ENCODE assay signal across 27 cellular contexts in genomic region chr5:137352095-137352494, GRCh38.
"Had no signal": no experiment of that assay in that cellular context is flagged by ENCODE, and none has a peak within 500 bp of the region (broad histone marks: within the 10 kb centered on the region; RNA-seq: fewer than 3 reads in every experiment).

No MANE protein-coding gene starts in this region.

- H3K36me3 Mint-ChIP-seq: mesothelial cell of epicardium, naive B cell had no signal

- H3K27ac Mint-ChIP-seq: effector memory CD8-positive, alpha-beta T cell; endodermal cell; mesothelial cell of epicardium had no signal

- ATAC-seq: effector memory CD8-positive, alpha-beta T cell; esophagus mucosa; gastrocnemius medialis; heart right ventricle; left cardiac atrium; left lung; left ventricle myocardium superior; lower lobe of right lung; mucosa of descending colon had no signal

- H3K4me1 Mint-ChIP-seq: mesothelial cell of epicardium, naive B cell had no signal

- FAIRE-seq: endometrium, islet of Langerhans, keratinocyte had no signal

- H3K4me3 Mint-ChIP-seq: effector memory CD8-positive, alpha-beta T cell; endodermal cell; mesothelial cell of epicardium; naive B cell had no signal

- H3K9me3 Mint-ChIP-seq: endodermal cell, mesothelial cell of epicardium had no signal

- H3K36me3 ChIP-seq: colonic mucosa, esophagus squamous epithelium, gastrocnemius medialis, heart right ventricle, left lung, lower lobe of right lung had no signal

- H3K4me3 ChIP-seq: colonic mucosa, esophagus squamous epithelium, gastrocnemius medialis, heart right ventricle, left lung, lower lobe of right lung, mucosa of descending colon had no signal

- H3K9me3 ChIP-seq: colonic mucosa, esophagus squamous epithelium, gastrocnemius medialis, heart right ventricle, left lung, lower lobe of right lung, mucosa of descending colon had no signal

- DNase-seq: colonic mucosa; cortex of kidney; dermis blood vessel endothelial cell; effector CD8-positive, alpha-beta T cell; effector memory CD8-positive, alpha-beta T cell; endodermal cell; erythroblast; esophagus squamous epithelium; foreskin melanocyte; gastrocnemius medialis; glutamatergic neuron; head of caudate nucleus; heart right ventricle; hippocampal formation; left cardiac atrium; left lung; left ventricle myocardium superior; lower lobe of right lung; mesenchymal stem cell; mucosa of descending colon; naive B cell had no signal

- H3K27me3 ChIP-seq: colonic mucosa, gastrocnemius medialis had no signal

- H3K27ac ChIP-seq: colonic mucosa, epithelial cell of prostate, esophagus squamous epithelium, gastrocnemius medialis, heart right ventricle, left lung, lower lobe of right lung had no signal

- H3K4me1 ChIP-seq: colonic mucosa, esophagus squamous epithelium, gastrocnemius medialis, heart right ventricle, left lung, lower lobe of right lung had no signal
